ENCODE assay signal across 8 cellular contexts in the genomic region with DNA sequence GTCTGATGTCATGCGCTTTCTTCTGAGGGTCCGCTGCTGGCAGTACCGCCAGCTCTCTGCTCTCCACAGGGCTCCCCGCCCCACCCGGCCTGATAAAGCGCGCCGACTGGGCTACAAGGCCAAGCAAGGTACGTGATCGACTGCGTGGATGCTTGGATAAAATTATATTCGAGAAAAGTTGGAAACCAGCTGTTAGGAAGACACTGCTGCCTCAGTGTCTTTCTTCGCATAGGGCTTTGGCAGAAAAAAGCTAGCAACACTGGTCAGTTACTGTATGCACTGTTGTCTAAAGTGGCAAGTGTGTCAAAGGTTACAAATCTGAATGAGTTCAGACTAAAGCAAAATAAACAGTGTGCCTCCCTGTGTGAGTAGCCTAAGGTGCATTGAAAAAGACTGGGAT. TPM values are rescaled to one million over a fixed set of nuclear protein-coding genes. Genes with fewer than 3 reads are reported as not detected.
A peak's percentile ranks its signal among the peaks of the same experiment; 100 is the strongest.
DNase-seq lines count a peak whose midpoint lies in the region; ATAC-seq, FAIRE-seq and TF ChIP-seq lines count a peak whose summit lies in the region.
"Not testable (repeated sequence)": the region's sequence is repeated elsewhere in the genome, so short reads cannot be mapped to it uniquely, and the experiment has no call there.

No MANE protein-coding gene starts in this region.

- H4K91ac ChIP-seq in neuronal stem cell (ENCODE audit: low read depth, low read length, poor library complexity) = not testable (repeated sequence)

- not testable (repeated sequence) for FAIRE-seq in GM12878 (lab: Jason Lieb, UNC)

- intact Hi-C loops in GM12878 (cut with micrococcal nuclease; ENCODE audit: unreplicated experiment) (loop anchor here (1.0 kb wide), 2 partner anchors 28 to 106 kb away; no protein-coding TSS in a partner anchor), esophagus muscularis mucosa (cut with DNase I) (loop anchor here (2.0 kb wide), 2 partner anchors 29 to 49 kb away; no protein-coding TSS in a partner anchor)
- intact Hi-C loops in left lung (cut with DNase I) = not testable (repeated sequence)

- not testable (repeated sequence) for H2BK12ac ChIP-seq in neuronal stem cell (ENCODE audit: low read length)

- not testable (repeated sequence) for H2BK5ac ChIP-seq in neuronal stem cell (ENCODE audit: low read length)

- not testable (repeated sequence) for H2AFZ ChIP-seq in GM12878 (ENCODE audit: control insufficient read depth, low read depth, low read length); neuronal stem cell (ENCODE audit: low read length)

- BruUV-seq in GM12878 (replicated peaks; lab: Mats Ljungman, UMichigan) = not testable (repeated sequence)

- H3K18ac ChIP-seq in neuronal stem cell (ENCODE audit: low read length) = not testable (repeated sequence)

- H3K36me3 ChIP-seq in BLaER1 treated with 17β-estradiol and CSF1 and Interleukin-3, amounts not matched to agents 10 nM and 100 nM = peaks cover 45 to 53% (median 50%) of the 10 kb centered on the region in 11 experiments
- peaks cover 51% of the 10 kb centered on the region for H3K36me3 ChIP-seq in WERI-Rb-1
- H3K36me3 ChIP-seq in GM12878 (ENCODE audit: control insufficient read depth in 2 of 2, insufficient read depth in 2 of 2, low read length in 1 of 2) = peaks cover 0 to 28% of the 10 kb centered on the region in 2 experiments; a peak in 2 of 4 replicates
- H3K36me3 ChIP-seq in esophagus muscularis mucosa = peaks cover 0 to 47% (median 36%) of the 10 kb centered on the region in 4 donors
- H3K36me3 ChIP-seq in left lung = peaks cover 0 to 51% of the 10 kb centered on the region in 2 donors
- peaks cover 21 to 50% of the 10 kb centered on the region in 2 donors for H3K36me3 ChIP-seq in neuronal stem cell (replicated peaks in 1 of 2; ENCODE audit: control insufficient read depth in 2 of 2, insufficient read depth in 2 of 2, low read length in 2 of 2)
- H3K36me3 ChIP-seq in subcutaneous abdominal adipose tissue (ENCODE audit: control insufficient read depth in 5 of 5, insufficient read depth in 5 of 5, low read length in 5 of 5) = peaks cover 17 to 35% (median 23%) of the 10 kb centered on the region in 5 donors

- CTCF ChIA-PET in GM12878 (lab: Yijun Ruan, JAX) = interaction anchor here (1.2 to 3.0 kb wide), 7 partner anchors 9 to 86 kb away, joined by 3 to 19 read pairs (median 5); no protein-coding TSS in a partner anchor

- POLR2A ChIA-PET in GM12878 (lab: Charles Lee) = interaction anchor here (1.1 to 2.6 kb wide), 7 partner anchors 8 to 110 kb away, joined by 3 to 11 read pairs (median 7); no protein-coding TSS in a partner anchor

- not testable (repeated sequence) for H3K36me3 Mint-ChIP-seq in IgD-negative memory B cell

- peaks cover 61% of the 10 kb centered on the region for H3K79me2 ChIP-seq in GM12878 (ENCODE audit: control insufficient read depth, insufficient read depth, low read length)

- H3K27ac ChIP-seq in BLaER1 treated with 17β-estradiol and CSF1 and Interleukin-3, amounts not matched to agents 10 nM and 100 nM = peak overlapping the region; percentile 90 to 100 (median 97)
- peak overlapping the region; percentile 91 for H3K27ac ChIP-seq in WERI-Rb-1
- peak overlapping the region; percentile 95 for H3K27ac ChIP-seq in GM12878 (ENCODE audit: control insufficient read depth, insufficient read depth)
- H3K27ac ChIP-seq in esophagus muscularis mucosa (replicated peaks in 1 of 4) = peak overlapping the region; percentile 88 to 96 (median 92)
- peak overlapping the region; percentile 94 for H3K27ac ChIP-seq in left lung
- not testable (repeated sequence) for H3K27ac ChIP-seq in neuronal stem cell (replicated peaks; ENCODE audit: low read length)
- H3K27ac ChIP-seq in subcutaneous abdominal adipose tissue (ENCODE audit: low read depth, low read length) = peak overlapping the region; percentile 92

- not testable (repeated sequence) for H3K23ac ChIP-seq in neuronal stem cell (ENCODE audit: low read depth, low read length, poor library complexity)

- H3K4me3 ChIP-seq in BLaER1 treated with 17β-estradiol and CSF1 and Interleukin-3, amounts not matched to agents 10 nM and 100 nM = peak overlapping the region; percentile 76 to 95 (median 84)
- H3K4me3 ChIP-seq in WERI-Rb-1 (ENCODE audit: low read depth, low read length) = peak overlapping the region; percentile 57
- peak overlapping the region; percentile 100 for H3K4me3 ChIP-seq in GM12878
- H3K4me3 ChIP-seq in esophagus muscularis mucosa = peak overlapping the region; percentile 71 to 85 (median 80)
- peak overlapping the region; percentile 63 to 86 for H3K4me3 ChIP-seq in left lung
- peak overlapping the region; percentile 73 to 96 for H3K4me3 ChIP-seq in neuronal stem cell (ENCODE audit: low read length in 2 of 2)
- H3K4me3 ChIP-seq in subcutaneous abdominal adipose tissue (ENCODE audit: low read depth in 1 of 5, low read length in 5 of 5) = peak overlapping the region; percentile 91 to 99 (median 96)

- TF ChIP-seq POLR2A in GM12878 (IDR thresholded peaks at IDR 0.05; ENCODE audit: low read depth, low read length); esophagus muscularis mucosa (IDR thresholded peaks at IDR 0.05; ENCODE audit: low read depth): not testable (repeated sequence)

- DNase-seq in WERI-Rb-1; GM12878 (ENCODE audit: low read depth, low spot score); esophagus muscularis mucosa (ENCODE audit: extremely low spot score); left lung; neuronal stem cell (ENCODE audit: low spot score): not testable (repeated sequence)

- peaks cover 38 to 66% (median 55%) of the 10 kb centered on the region in 11 experiments for H4K20me1 ChIP-seq in BLaER1 treated with 17β-estradiol and CSF1 and Interleukin-3, amounts not matched to agents 10 nM and 100 nM
- not testable (repeated sequence) for H4K20me1 ChIP-seq in GM12878 (ENCODE audit: control insufficient read depth, insufficient read depth)

- not testable (repeated sequence) for H3K14ac ChIP-seq in neuronal stem cell (ENCODE audit: low read length)

- not testable (repeated sequence) for H3K4ac ChIP-seq in neuronal stem cell (ENCODE audit: low read length)

- H3K9me3 ChIP-seq in BLaER1 treated with 17β-estradiol and CSF1 and Interleukin-3, amounts not matched to agents 10 nM and 100 nM (replicated peaks in 1 of 11); WERI-Rb-1 (ENCODE audit: severe bottlenecking); GM12878 (replicated peaks; ENCODE audit: control insufficient read depth, insufficient read depth, low read length); esophagus muscularis mucosa; left lung; neuronal stem cell (replicated peaks in 1 of 2; ENCODE audit: control insufficient read depth in 2 of 2, insufficient read depth in 1 of 2, low read depth in 1 of 2, low read length in 2 of 2); subcutaneous abdominal adipose tissue (ENCODE audit: control insufficient read depth in 5 of 5, low read length in 5 of 5): not testable (repeated sequence)

- TF ChIP-seq EP300 in GM12878 (IDR thresholded peaks at IDR 0.05; ENCODE audit: borderline replicate concordance in 1 of 2, control insufficient read depth in 1 of 2, low read depth in 2 of 2, low read length in 2 of 2); esophagus muscularis mucosa (IDR thresholded peaks at IDR 0.05): not testable (repeated sequence)

- H3K9ac ChIP-seq in BLaER1 treated with 17β-estradiol and CSF1 and Interleukin-3, amounts not matched to agents 10 nM and 100 nM = peak overlapping the region; percentile 90 to 99 (median 97)
- H3K9ac ChIP-seq in GM12878 (ENCODE audit: control insufficient read depth, insufficient read depth, low read length) (peak overlapping the region; percentile 98), neuronal stem cell (ENCODE audit: low read depth, low read length, poor library complexity) (peak overlapping the region; percentile 82), subcutaneous abdominal adipose tissue (ENCODE audit: low read length in 5 of 5) (peak overlapping the region; percentile 74 to 99 (median 88))

- not testable (repeated sequence) for TF ChIP-seq CTCF in WERI-Rb-1 (IDR thresholded peaks at IDR 0.05; ENCODE audit: low read depth, low read length); GM12878 (IDR thresholded peaks at IDR 0.05 in 2 of 3, conservative IDR thresholded peaks at IDR 0.05 in 1 of 3; ENCODE audit: control insufficient read depth in 2 of 3, extremely low read depth in 1 of 3, insufficient read depth in 1 of 3, low read depth in 3 of 3, low read length in 3 of 3); esophagus muscularis mucosa (IDR thresholded peaks at IDR 0.05); left lung (IDR thresholded peaks at IDR 0.05)

- H3K27ac Mint-ChIP-seq in IgD-negative memory B cell = peak overlapping the region; percentile 99

- H3K9me3 Mint-ChIP-seq in IgD-negative memory B cell = not testable (repeated sequence)

- WGBS in GM12878 (ENCODE audit: insufficient coverage, insufficient replicate concordance, low lambda C conversion rate, missing lambda C conversion rate) = 0% methylated on average over 12 of the region's 13 CpGs
- 4% methylated on average over 13 of the region's 13 CpGs for WGBS in esophagus muscularis mucosa
- no CpG with 5 or more reads among the region's 13 CpGs for WGBS in neuronal stem cell (ENCODE audit: extremely low coverage in 2 of 2, insufficient read length in 2 of 2, insufficient replicate concordance in 1 of 2), 2 donors

- H2BK15ac ChIP-seq in neuronal stem cell (ENCODE audit: low read length) = not testable (repeated sequence)

- H3K79me1 ChIP-seq in neuronal stem cell (ENCODE audit: low read depth, low read length) = not testable (repeated sequence)

- H3K27me3 Mint-ChIP-seq in IgD-negative memory B cell = not testable (repeated sequence)

- not testable (repeated sequence) for H4K8ac ChIP-seq in neuronal stem cell (ENCODE audit: low read depth, low read length)

- peaks cover 34 to 63% (median 55%) of the 10 kb centered on the region in 10 experiments for H3K4me1 ChIP-seq in BLaER1 treated with 17β-estradiol and CSF1 and Interleukin-3, amounts not matched to agents 10 nM and 100 nM
- not testable (repeated sequence) for H3K4me1 ChIP-seq in GM12878 (ENCODE audit: control insufficient read depth, insufficient read depth, low read length)
- peaks cover 26 to 58% (median 48%) of the 10 kb centered on the region in 4 donors for H3K4me1 ChIP-seq in esophagus muscularis mucosa
- H3K4me1 ChIP-seq in left lung = peaks cover 14 to 42% of the 10 kb centered on the region in 2 donors
- H3K4me1 ChIP-seq in neuronal stem cell (ENCODE audit: control insufficient read depth in 2 of 2, insufficient read depth in 1 of 2, low read depth in 1 of 2, low read length in 2 of 2) = peaks cover 5 to 17% of the 10 kb centered on the region in 2 donors
- peaks cover 2 to 35% (median 27%) of the 10 kb centered on the region in 5 donors for H3K4me1 ChIP-seq in subcutaneous abdominal adipose tissue (ENCODE audit: control insufficient read depth in 5 of 5, insufficient read depth in 5 of 5, low read length in 5 of 5)

- peak overlapping the region; percentile 81 to 98 (median 90) for H3K4me2 ChIP-seq in BLaER1 treated with 17β-estradiol and CSF1 and Interleukin-3, amounts not matched to agents 10 nM and 100 nM
- peak overlapping the region; percentile 90 for H3K4me2 ChIP-seq in GM12878 (ENCODE audit: control insufficient read depth, insufficient read depth)
- peak overlapping the region; percentile 55 for H3K4me2 ChIP-seq in neuronal stem cell (ENCODE audit: insufficient read depth, low read length, poor library complexity, severe bottlenecking)

- peaks cover 0 to 23% (median 20%) of the 10 kb centered on the region in 11 experiments; a peak in 17 of 22 replicates for H3K27me3 ChIP-seq in BLaER1 treated with 17β-estradiol and CSF1 and Interleukin-3, amounts not matched to agents 10 nM and 100 nM
- not testable (repeated sequence) for H3K27me3 ChIP-seq in WERI-Rb-1 (ENCODE audit: insufficient read depth, low read depth, severe bottlenecking); GM12878 (replicated peaks in 1 of 2; ENCODE audit: control insufficient read depth in 2 of 2, insufficient read depth in 2 of 2, low read length in 1 of 2); esophagus muscularis mucosa; left lung; neuronal stem cell (ENCODE audit: control insufficient read depth in 3 of 3, insufficient read depth in 3 of 3, low read depth in 1 of 3, low read length in 3 of 3); subcutaneous abdominal adipose tissue (ENCODE audit: control insufficient read depth in 5 of 5, insufficient read depth in 4 of 5, low read length in 5 of 5)

- peak overlapping the region; percentile 99 for H3K4me3 Mint-ChIP-seq in IgD-negative memory B cell

- RAD21 ChIA-PET in GM12878 (lab: Charles Lee; ENCODE audit: unreplicated experiment) = interaction anchor here (1.1 to 3.1 kb wide), 7 partner anchors 26 to 89 kb away, joined by 3 to 18 read pairs (median 3); no protein-coding TSS in a partner anchor

- in situ Hi-C loops in GM12878 (cut with MboI) = not testable (repeated sequence)

- ATAC-seq in GM12878, left lung: not testable (repeated sequence)

- H2BK120ac ChIP-seq in neuronal stem cell (ENCODE audit: low read depth, low read length) = not testable (repeated sequence)

- SMC1A ChIA-PET in GM12878 (lab: Charles Lee; ENCODE audit: uncharacterized antibody, unreplicated experiment) = interaction anchor here (0.9 to 4.1 kb wide), 16 partner anchors 20 to 255 kb away, joined by 3 to 18 read pairs (median 5); no protein-coding TSS in a partner anchor

- TF ChIP-seq RAD21 in GM12878 (IDR thresholded peaks at IDR 0.05; ENCODE audit: insufficient read depth, low read depth, low read length) = not testable (repeated sequence)

- H2AK5ac ChIP-seq in neuronal stem cell (ENCODE audit: low read depth, low read length) = not testable (repeated sequence)

- H3K4me1 Mint-ChIP-seq in IgD-negative memory B cell = peaks cover 25 to 51% (median 39%) of the 10 kb centered on the region in 3 donors

RNA-seq across cellular contexts. Expression of gene RPL15, which starts 1.0 kb away (rescaled TPM):
- polyA plus RNA-seq in IgD-negative memory B cell = 4,864 TPM
- 393 and 399 TPM in 2 replicates for total RNA-seq in GM12878 (2013; cell fraction: nucleolus; rRNA removed)
- 3,114 and 3,350 TPM in 2 replicates for total RNA-seq in GM12878 (2014; rRNA removed)
- 3,391 and 3,433 TPM in 2 replicates for total RNA-seq in GM12878 (2014; rRNA removed; fragmentation: Illumina TruSeq; extraction: Trizol)
- total RNA-seq in GM12878 (2021) = 2,942 and 3,030 TPM in 2 replicates
- polyA plus RNA-seq in GM12878 (2011; ENCODE audit: low read depth) = 8,530 TPM
- polyA plus RNA-seq in GM12878 (2011; rRNA removed) = 3,424 and 4,734 TPM in 2 replicates
- 6,238 and 7,908 TPM in 2 replicates for polyA plus RNA-seq in GM12878 (2011; cell fraction: cytosol; rRNA removed)
- 1,866 and 2,228 TPM in 2 replicates for polyA plus RNA-seq in GM12878 (2011; cell fraction: nucleus; rRNA removed)
- polyA plus RNA-seq in GM12878 (2012) = 4,230 and 5,312 TPM in 2 replicates
- 2,502 and 4,642 TPM in 2 replicates for polyA plus RNA-seq in GM12878 (2014; fragmentation: Illumina TruSeq; extraction: Trizol)
- polyA plus RNA-seq in GM12878 (2014; fragmentation: Nextera tagmentation; extraction: Ambion mirVana) = over 10,000 TPM in 1 of 2 experiments, 1,000 to 10,000 TPM in 1; 6,967 to 10,761 TPM
- 5,703 and 6,539 TPM in 2 replicates for polyA plus RNA-seq in GM12878 (2014; rRNA removed)
- 1,000 to 10,000 TPM; 2,885 to 2,955 TPM for polyA plus RNA-seq in GM12878 (2016; fragmentation: Nextera tagmentation; extraction: Ambion mirVana)
- 1,568 and 2,412 TPM in 2 replicates for polyA minus RNA-seq in GM12878 (2011; rRNA and poly(A)+ RNA removed)
- polyA minus RNA-seq in GM12878 (2011; cell fraction: cytosol; rRNA and poly(A)+ RNA removed) = 797 and 891 TPM in 2 replicates
- 234 and 300 TPM in 2 replicates for polyA minus RNA-seq in GM12878 (2011; cell fraction: nucleus; rRNA and poly(A)+ RNA removed)
- 1,000 to 10,000 TPM; 1,759 to 2,538 (median 2,309) TPM for total RNA-seq in esophagus muscularis mucosa
- total RNA-seq in left lung = 1,000 to 10,000 TPM; 1,425 to 1,431 TPM
- polyA plus RNA-seq in neuronal stem cell (2013, experiment 1 of 2) = 4,302 TPM
- polyA plus RNA-seq in neuronal stem cell (2013, experiment 2 of 2) = 4,254 TPM

RNA-seq across cellular contexts. Expression of gene NKIRAS1, which starts 1.1 kb away (rescaled TPM):
- polyA plus RNA-seq in IgD-negative memory B cell = 2.8 TPM
- 9.3 and 10.1 TPM in 2 replicates for total RNA-seq in GM12878 (2013; cell fraction: nucleolus; rRNA removed)
- 11.4 and 11.5 TPM in 2 replicates for total RNA-seq in GM12878 (2014; rRNA removed)
- 13.8 and 14.2 TPM in 2 replicates for total RNA-seq in GM12878 (2014; rRNA removed; fragmentation: Illumina TruSeq; extraction: Trizol)
- 7.1 and 7.2 TPM in 2 replicates for total RNA-seq in GM12878 (2021)
- polyA plus RNA-seq in GM12878 (2011; ENCODE audit: low read depth) = 5.1 TPM
- polyA plus RNA-seq in GM12878 (2011; rRNA removed) = 7.9 and 12.9 TPM in 2 replicates
- polyA plus RNA-seq in GM12878 (2011; cell fraction: cytosol; rRNA removed) = 3.0 and 3.6 TPM in 2 replicates
- 2.7 and 4.1 TPM in 2 replicates for polyA plus RNA-seq in GM12878 (2011; cell fraction: nucleus; rRNA removed)
- polyA plus RNA-seq in GM12878 (2012) = 7.6 and 10.4 TPM in 2 replicates
- polyA plus RNA-seq in GM12878 (2014; fragmentation: Illumina TruSeq; extraction: Trizol) = 12.4 and 14.1 TPM in 2 replicates
- polyA plus RNA-seq in GM12878 (2014; fragmentation: Nextera tagmentation; extraction: Ambion mirVana) = 10 to 100 TPM in 1 of 2 experiments, 1 to 10 TPM in 1; 8.9 to 10.2 TPM
- polyA plus RNA-seq in GM12878 (2014; rRNA removed) = 6.9 and 9.1 TPM in 2 replicates
- polyA plus RNA-seq in GM12878 (2016; fragmentation: Nextera tagmentation; extraction: Ambion mirVana) = 10 to 100 TPM; 13.6 to 17.9 TPM
- 3.2 and 3.6 TPM in 2 replicates for polyA minus RNA-seq in GM12878 (2011; rRNA and poly(A)+ RNA removed)
- polyA minus RNA-seq in GM12878 (2011; cell fraction: cytosol; rRNA and poly(A)+ RNA removed) = 2.3 and 3.5 TPM in 2 replicates
- polyA minus RNA-seq in GM12878 (2011; cell fraction: nucleus; rRNA and poly(A)+ RNA removed) = 3.3 and 4.6 TPM in 2 replicates
- total RNA-seq in esophagus muscularis mucosa = 10 to 100 TPM; 23.4 to 29.4 (median 26.8) TPM
- 1 to 10 TPM; 8.8 to 9.6 TPM for total RNA-seq in left lung
- 7.9 TPM for polyA plus RNA-seq in neuronal stem cell (2013, experiment 1 of 2)
- 8.2 TPM for polyA plus RNA-seq in neuronal stem cell (2013, experiment 2 of 2)

RNA-seq across cellular contexts. Expression of gene NR1D2, which starts 27.2 kb away (rescaled TPM):
- polyA plus RNA-seq in IgD-negative memory B cell (27.3 TPM), GM12878 (2011; rRNA removed) (3.9 and 5.4 TPM in 2 replicates), GM12878 (2014; fragmentation: Illumina TruSeq; extraction: Trizol) (3.5 and 5.4 TPM in 2 replicates), GM12878 (2014; fragmentation: Nextera tagmentation; extraction: Ambion mirVana) (1 to 10 TPM in 1 of 2 experiments, under 1 TPM in 1; 0.98 to 1.5 TPM), GM12878 (2014; rRNA removed) (1.5 TPM in 2 replicates), GM12878 (2016; fragmentation: Nextera tagmentation; extraction: Ambion mirVana) (1 to 10 TPM in 1 of 2 experiments, under 1 TPM in 1; 0.67 to 2.7 TPM)
- total RNA-seq in GM12878 (2013; cell fraction: nucleolus; rRNA removed) = 12.0 and 12.2 TPM in 2 replicates
- total RNA-seq in GM12878 (2014; rRNA removed) (2.3 and 2.5 TPM in 2 replicates), GM12878 (2014; rRNA removed; fragmentation: Illumina TruSeq; extraction: Trizol) (3.7 TPM in 2 replicates), GM12878 (2021) (4.5 and 5.3 TPM in 2 replicates), esophagus muscularis mucosa (10 to 100 TPM; 34.4 to 42.4 (median 38.0) TPM), left lung (10 to 100 TPM; 18.8 to 40.0 TPM)
- polyA plus RNA-seq in GM12878 (2011; ENCODE audit: low read depth) = 2.7 TPM
- polyA plus RNA-seq in GM12878 (2011; cell fraction: cytosol; rRNA removed) = 2.1 TPM in 2 replicates
- 2.0 TPM in 2 replicates for polyA plus RNA-seq in GM12878 (2011; cell fraction: nucleus; rRNA removed)
- polyA plus RNA-seq in GM12878 (2012) = 4.1 and 5.1 TPM in 2 replicates
- polyA minus RNA-seq in GM12878 (2011; rRNA and poly(A)+ RNA removed) = 4.6 and 15.4 TPM in 2 replicates
- polyA minus RNA-seq in GM12878 (2011; cell fraction: cytosol; rRNA and poly(A)+ RNA removed) = 3.3 and 6.5 TPM in 2 replicates
- polyA minus RNA-seq in GM12878 (2011; cell fraction: nucleus; rRNA and poly(A)+ RNA removed) = 2.2 and 2.6 TPM in 2 replicates
- polyA plus RNA-seq in neuronal stem cell (2013, experiment 1 of 2) = 20.8 TPM
- polyA plus RNA-seq in neuronal stem cell (2013, experiment 2 of 2) = 20.8 TPM
